ENCODE assay signal across 1 cellular context in genomic region chrX:87641439-87641838, GRCh38.
TF ChIP-seq lines count a peak whose summit lies in the region.

No MANE protein-coding gene starts in this region.

TF ChIP-seq in K562, 482 proteins besides CTCF, POLR2A, EP300 and RAD21:
- peak; percentile 72 for TF ChIP-seq ZFP36 (IDR thresholded peaks at IDR 0.05; ENCODE audit: low read depth, low read length, partially characterized antibody)
TF ChIP-seq in K562: peak in this region for 1; not testable (repeated sequence) for 481.
